ENCODE assay signal across 19 cellular contexts in the genomic region with DNA sequence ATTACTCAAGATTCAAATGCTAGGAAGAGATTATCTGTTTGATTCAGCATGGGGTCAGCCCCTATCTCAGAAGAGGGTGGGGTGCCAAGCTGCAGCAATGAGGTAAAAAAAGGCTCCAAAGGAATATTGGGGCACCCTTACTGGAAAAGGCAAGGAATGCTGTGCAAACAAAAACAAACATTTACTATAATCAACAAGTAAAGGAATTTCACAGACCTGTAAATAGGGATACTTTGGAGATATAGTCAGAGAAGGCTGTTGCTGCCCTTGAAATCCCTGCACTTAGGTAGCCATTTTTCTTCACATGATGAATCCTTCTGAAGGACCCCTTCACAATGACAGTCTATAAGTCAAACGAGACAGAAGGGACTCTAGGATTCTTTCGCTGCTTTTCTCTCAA. TPM values are rescaled to one million over a fixed set of nuclear protein-coding genes. Genes with fewer than 3 reads are reported as not detected.
DNase-seq lines count a peak whose midpoint lies in the region; ATAC-seq and TF ChIP-seq lines count a peak whose summit lies in the region.
"Had no signal": no experiment of that assay in that cellular context is flagged by ENCODE, and none has a peak within 500 bp of the region (broad histone marks: within the 10 kb centered on the region; RNA-seq: fewer than 3 reads in every experiment).

No MANE protein-coding gene starts in this region.

- H3K27ac Mint-ChIP-seq in nephron = peak overlapping the region; percentile 57 to 89 (median 85)
- H3K27ac Mint-ChIP-seq in type B pancreatic cell = peak overlapping the region; percentile 66
- H3K27ac Mint-ChIP-seq: CD8-positive, alpha-beta memory T cell had no signal

- peak overlapping the region in 1 of 2 donors; percentile 67 for H3K9ac ChIP-seq in colonic mucosa (ENCODE audit: low read depth in 2 of 2, low read length in 2 of 2)
- H3K9ac ChIP-seq: GM23248 had no signal

- no peaks in the 10 kb centered on the region for H3K36me3 ChIP-seq in heart left ventricle
- no peaks in the 10 kb centered on the region for H3K36me3 ChIP-seq in colonic mucosa

- H3K4me1 Mint-ChIP-seq in nephron (peaks cover 43% of the 10 kb centered on the region), type B pancreatic cell (ENCODE audit: unreplicated experiment) (peaks cover 37% of the 10 kb centered on the region)

- H3K9me3 Mint-ChIP-seq in nephron (no peaks in the 10 kb centered on the region), type B pancreatic cell (peaks cover 3% of the 10 kb centered on the region)
- H3K9me3 Mint-ChIP-seq: CD8-positive, alpha-beta memory T cell had no signal

- H3K36me3 Mint-ChIP-seq in nephron (ENCODE audit: low read depth) = no peaks in the 10 kb centered on the region
- no peaks in the 10 kb centered on the region for H3K36me3 Mint-ChIP-seq in type B pancreatic cell
- H3K36me3 Mint-ChIP-seq: CD8-positive, alpha-beta memory T cell had no signal

- H3K4me3 ChIP-seq in heart left ventricle (no peak overlapping the region), colonic mucosa (no peak overlapping the region)
- H3K4me3 ChIP-seq: GM23248 had no signal

- no peaks in the 10 kb centered on the region for H3K27me3 ChIP-seq in heart left ventricle
- no peaks in the 10 kb centered on the region for H3K27me3 ChIP-seq in colonic mucosa

- 83 to 88% (median 86%) methylated on average over 2 of the region's 2 CpGs for WGBS in heart left ventricle, 4 donors

- H3K4me3 Mint-ChIP-seq in nephron (no peak overlapping the region), type B pancreatic cell (peak overlapping the region; percentile 64)
- H3K4me3 Mint-ChIP-seq: CD8-positive, alpha-beta memory T cell had no signal

- H3K27me3 Mint-ChIP-seq in nephron (ENCODE audit: low read depth) = no peaks in the 10 kb centered on the region
- no peaks in the 10 kb centered on the region for H3K27me3 Mint-ChIP-seq in type B pancreatic cell

- ATAC-seq in heart left ventricle (no peak), Right ventricle myocardium inferior (no peak)

- H3K4me1 ChIP-seq in heart left ventricle = peaks cover 0 to 29% (median 8%) of the 10 kb centered on the region in 12 donors
- H3K4me1 ChIP-seq in colonic mucosa = peaks cover 7% of the 10 kb centered on the region

- TF ChIP-seq CTCF in heart left ventricle (IDR thresholded peaks at IDR 0.05) = no peak
- no peak for TF ChIP-seq CTCF in colonic mucosa (IDR thresholded peaks at IDR 0.05)
- TF ChIP-seq CTCF in nephron (IDR thresholded peaks at IDR 0.05; ENCODE audit: unreplicated experiment in 3 of 3) = no peak
- no peak for TF ChIP-seq CTCF in type B pancreatic cell (conservative IDR thresholded peaks at IDR 0.05)

- TF ChIP-seq POLR2A in heart left ventricle (IDR thresholded peaks at IDR 0.05) = no peak

- intact Hi-C loops in heart left ventricle (cut with DNase I) (no loop called here), Right ventricle myocardium inferior (cut with DNase I) (no loop called here), colonic mucosa (cut with DNase I) (no loop called here)

- H3K9me3 ChIP-seq in heart left ventricle = no peaks in the 10 kb centered on the region
- H3K9me3 ChIP-seq in colonic mucosa = no peaks in the 10 kb centered on the region

- DNase-seq in heart left ventricle (no peak), Right ventricle myocardium inferior (ENCODE audit: missing footprints) (no peak), colonic mucosa (no peak), type B pancreatic cell (ENCODE audit: extremely low spot score, unreplicated experiment) (no peak), NCI-H2171 treated with DMSO at 0.1 percent for 48 hours (lab: John Stamatoyannopoulos, UW) (no peak), putamen (ENCODE audit: low spot score) (no peak)
- no peak for DNase-seq in activated CD4-positive, alpha-beta T cell treated with anti-CD3 and anti-CD28 coated beads, Interleukin-2, amount 50 U/mL, for 4 hours
- DNase-seq: 8988T; CD8-positive, alpha-beta memory T cell; DND-41; GDM1; GM23248; HCEC 1CT; KBM-7; NCI-H1436; NCI-H2029; NCI-H510A treated with DMSO at 0.1 percent for 48 hours had no signal

- peak overlapping the region in 7 of 12 donors; percentile 13 to 73 (median 37) for H3K27ac ChIP-seq in heart left ventricle
- peak overlapping the region; percentile 80 for H3K27ac ChIP-seq in colonic mucosa
- H3K27ac ChIP-seq: GM23248, HL-60 had no signal

RNA-seq across cellular contexts. Expression of gene ADD3, which starts 10.6 kb away (rescaled TPM):
- total RNA-seq in heart left ventricle (100 to 1,000 TPM in 5 of 9 donors, 10 to 100 TPM in 4; 47.9 to 659 (median 103) TPM), Right ventricle myocardium inferior (121 TPM), colonic mucosa (100 to 1,000 TPM; 127 to 131 TPM), type B pancreatic cell (ENCODE audit: low replicate concordance) (140 and 183 TPM in 2 replicates)
- 10 to 100 TPM; 28.8 to 51.8 TPM for polyA plus RNA-seq in heart left ventricle
